In the genomic region with DNA sequence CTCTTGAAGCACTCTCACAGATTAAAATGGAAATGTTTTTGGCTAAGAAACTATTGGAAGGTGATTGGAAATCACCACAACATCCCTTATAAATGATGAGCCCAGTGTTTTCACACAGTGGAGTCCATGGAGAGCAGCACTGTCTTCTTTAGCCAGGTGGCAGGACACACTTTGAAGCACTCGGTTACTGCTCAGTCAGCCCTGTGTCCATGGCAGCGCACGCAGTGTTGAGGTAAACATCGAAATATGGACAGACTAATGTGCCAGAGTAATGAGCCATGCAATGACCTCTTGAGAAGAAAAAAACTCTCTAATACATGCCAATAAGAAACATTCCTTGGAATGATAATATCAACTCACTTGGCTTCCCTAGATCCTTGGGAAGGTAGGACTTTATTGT, we compare ENCODE assay signal across 2 cellular contexts.
TF ChIP-seq lines count a peak whose summit lies in the region.

No MANE protein-coding gene starts in this region.

TF ChIP-seq in K562, 482 proteins besides CTCF, POLR2A, EP300 and RAD21:
- TF ChIP-seq ZBTB17 (CRISPR knock-in tag; IDR thresholded peaks at IDR 0.05) (0 out of 2 replicates have a peak, but pooled peaks have one; percentile 21), GABPA (tag; conservative IDR thresholded peaks at IDR 0.05; ENCODE audit: low read depth) (0 out of 2 replicates have a peak, but pooled peaks have one; percentile 3), TEAD2 (tag; IDR thresholded peaks at IDR 0.05) (no peak)
- TF ChIP-seq, protein P1, sequence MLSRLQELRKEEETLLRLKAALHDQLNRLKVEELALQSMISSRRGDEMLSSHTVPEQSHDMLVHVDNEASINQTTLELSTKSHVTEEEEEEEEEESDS (CRISPR knock-in tag; IDR thresholded peaks at IDR 0.05), result no peak

TF ChIP-seq in HepG2, 621 proteins besides CTCF, POLR2A, EP300 and RAD21 (continued from another document):
- TF ChIP-seq POLR2G (IDR thresholded peaks at IDR 0.05; ENCODE audit: low read depth, low read length) (peak; percentile 53; the same call in 1 of the 2 replicates), PAX8 (CRISPR knock-in tag; IDR thresholded peaks at IDR 0.05; ENCODE audit: borderline replicate concordance) (no peak), RBM22 (optimal IDR thresholded peaks at IDR 0.05; ENCODE audit: low read length) (peak; percentile 99)
